In genomic region chr9:68560131-68560844, GRCh38 we compare ENCODE assay signal across 8 cellular contexts. TPM values are rescaled to one million over a fixed set of nuclear protein-coding genes. Genes with fewer than 3 reads are reported as not detected.
DNase-seq lines count a peak whose midpoint lies in the region; ATAC-seq and TF ChIP-seq lines count a peak whose summit lies in the region.

No MANE protein-coding gene starts in this region.

- POLR2A ChIA-PET in T-cell (lab: Charles Lee) = interaction anchor here in 1 of 2 donors (0.6 kb wide), 1 partner anchor 619 kb away, joined by 3 read pairs; no protein-coding TSS in a partner anchor

- H3K36me3 Mint-ChIP-seq in T-cell = no peaks in the 10 kb centered on the region

- H3K36me3 ChIP-seq in vagina = no peaks in the 10 kb centered on the region

- H3K9me3 Mint-ChIP-seq in T-cell = no peaks in the 10 kb centered on the region

- peak overlapping the region in 1 of 3 donors; percentile 23 for H3K4me3 Mint-ChIP-seq in T-cell

- H3K27ac Mint-ChIP-seq in T-cell = no peak overlapping the region

- peak in 3 of 4 experiments; percentile 26 to 43 (median 40) for ATAC-seq in T-cell (replicated peaks in 1 of 4)
- peak; percentile 74 for ATAC-seq in left lobe of liver

- no peaks in the 10 kb centered on the region for H3K27me3 ChIP-seq in vagina

- H3K27me3 Mint-ChIP-seq in T-cell = peaks cover 26 to 35% of the 10 kb centered on the region in 2 donors

- CTCF ChIA-PET in T-cell (lab: Charles Lee) = interaction anchor here (0.5 to 1.1 kb wide), 3 partner anchors 424 to 636 kb away, joined by 3 to 4 read pairs (median 3); no protein-coding TSS in a partner anchor

- no peak for TF ChIP-seq POLR2A in vagina (IDR thresholded peaks at IDR 0.05)

- peak; percentile 63 for DNase-seq in D341Med (ENCODE audit: low spot score)
- no peak for DNase-seq in HFF-Myc (ENCODE audit: extremely low read depth, low read depth)
- peak in 26 of 34 experiments; percentile 5 to 47 (median 20) for DNase-seq in T-cell
- peak; percentile 40 for DNase-seq in cerebellar cortex (ENCODE audit: low spot score)
- DNase-seq in left lobe of liver (ENCODE audit: low spot score) = peak; percentile 58
- peak; percentile 35 to 59 (median 40) for DNase-seq in stimulated activated CD4-positive, alpha-beta T cell treated with anti-CD3 and anti-CD28 coated beads, TNF-alpha, amount 100 ng/mL, for 48 hours (ENCODE audit: low read depth in 3 of 3)
- DNase-seq in NCI-H187 treated with DMSO at 0.1 percent for 48 hours (lab: John Stamatoyannopoulos, UW) = no peak
- no peak for DNase-seq in vagina (ENCODE audit: extremely low spot score in 2 of 2)

- H3K4me1 Mint-ChIP-seq in T-cell = peaks cover 0 to 10% (median 9%) of the 10 kb centered on the region in 3 donors

- intact Hi-C loops in vagina (cut with DNase I) = no loop called here

- H3K27ac ChIP-seq in vagina = no peak overlapping the region

- H3K4me3 ChIP-seq in HFF-Myc (replicated peaks; ENCODE audit: low read depth, low read length) (no peak overlapping the region), vagina (no peak overlapping the region)

- H3K4me1 ChIP-seq in vagina = peaks cover 5% of the 10 kb centered on the region

- TF ChIP-seq CTCF in HFF-Myc (IDR thresholded peaks at IDR 0.05; ENCODE audit: low read depth, low read length, missing control alignments) (peak; percentile 55), vagina (IDR thresholded peaks at IDR 0.05) (peak in 1 of 3 experiments; percentile 14)

- H3K9me3 ChIP-seq in vagina = no peaks in the 10 kb centered on the region

RNA-seq across cellular contexts. Expression of gene TMEM252, which starts 19.6 kb away (rescaled TPM):
- total RNA-seq in T-cell (not detected), left lobe of liver (not detected), vagina (not detected)

Comparison
In these comparisons a context has a peak if more than half of its experiments do, and no peak if none do; other contexts are left out.
1. DNase-seq: peak in D341Med (single experiment), T-cell (26 of 34), cerebellar cortex (single experiment), left lobe of liver (single experiment) and stimulated activated CD4-positive, alpha-beta T cell treated with anti-CD3 and anti-CD28 coated beads, TNF-alpha, amount 100 ng/mL, for 48 hours (3 of 3); none in HFF-Myc (single experiment), NCI-H187 treated with DMSO at 0.1 percent for 48 hours (single experiment) and vagina (0 of 2).